Comparison of ENCODE assay signal across 11 cellular contexts in the genomic region with DNA sequence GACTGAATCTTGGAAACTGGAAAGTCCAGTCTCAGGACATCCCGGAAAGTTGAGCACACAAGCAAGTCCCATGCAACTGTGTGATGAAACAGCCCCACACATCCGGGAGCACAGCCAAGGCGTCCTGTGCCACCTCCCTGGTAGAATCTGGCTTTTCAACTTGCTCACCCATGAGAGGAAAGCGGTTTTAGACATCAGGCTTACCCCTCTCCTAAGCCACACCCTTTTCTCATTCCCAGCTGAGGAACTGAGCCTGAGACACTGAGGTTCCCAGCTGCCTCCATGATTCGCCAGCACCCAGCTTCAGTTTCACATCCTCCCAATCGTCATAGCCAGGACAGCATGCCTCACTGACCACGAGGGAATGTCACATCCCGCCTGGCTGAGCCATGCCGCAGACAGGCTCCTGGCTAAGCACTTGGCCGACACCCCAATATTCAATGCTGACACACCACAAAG.
DNase-seq lines count a peak whose midpoint lies in the region; ATAC-seq, FAIRE-seq and TF ChIP-seq lines count a peak whose summit lies in the region.
"Had no signal": no experiment of that assay in that cellular context is flagged by ENCODE, and none has a peak within 500 bp of the region (broad histone marks: within the 10 kb centered on the region; RNA-seq: fewer than 3 reads in every experiment).

No MANE protein-coding gene starts in this region.

- intact Hi-C loops in heart right ventricle (cut with DNase I): loop anchor here in 3 of 10 donors (10.0 kb wide), 3 partner anchors 59 to 399 kb away; a partner anchor contains a TSS

- H3K36me3 ChIP-seq in adipocyte (ENCODE audit: control insufficient read depth, insufficient read depth, low read length, severe bottlenecking) (no peaks in the 10 kb centered on the region), heart right ventricle (peaks cover 0 to 8% (median 0%) of the 10 kb centered on the region in 9 donors), skeletal muscle tissue (ENCODE audit: control insufficient read depth in 3 of 3, insufficient read depth in 3 of 3, low read length in 3 of 3) (no peaks in the 10 kb centered on the region), small intestine (ENCODE audit: control insufficient read depth in 2 of 2, insufficient read depth in 2 of 2, low read length in 2 of 2) (no peaks in the 10 kb centered on the region)

- H3K9me3 ChIP-seq in adipocyte (ENCODE audit: control insufficient read depth, low read length) (no peaks in the 10 kb centered on the region), heart right ventricle (no peaks in the 10 kb centered on the region), skeletal muscle tissue (ENCODE audit: control insufficient read depth in 3 of 3, low read length in 3 of 3) (no peaks in the 10 kb centered on the region), small intestine (ENCODE audit: control insufficient read depth, low read depth) (no peaks in the 10 kb centered on the region)

- ATAC-seq in heart right ventricle (peak; percentile 77 to 91 (median 84)), HG02571 (IDR thresholded peaks at IDR 0.05; ENCODE audit: unreplicated experiment) (no peak)

- H3K9ac ChIP-seq in adipocyte (ENCODE audit: low read length) (no peak overlapping the region), skeletal muscle tissue (ENCODE audit: low read depth in 1 of 3, low read length in 3 of 3) (peak overlapping the region in 2 of 3 donors; percentile 21 to 35)

- H3K27ac ChIP-seq in heart right ventricle: peak overlapping the region in 6 of 10 donors; percentile 9 to 80 (median 23)
- peak overlapping the region; percentile 83 for H3K27ac ChIP-seq in skeletal muscle tissue (ENCODE audit: low read depth, low read length)
- no peak overlapping the region for H3K27ac ChIP-seq in small intestine (ENCODE audit: low read depth in 1 of 2, low read length in 1 of 2)

- no peak for FAIRE-seq in small intestine (lab: Jason Lieb, UNC)

- no peaks in the 10 kb centered on the region for H3K27me3 ChIP-seq in adipocyte (replicated peaks; ENCODE audit: control insufficient read depth, insufficient read depth, low read length)
- H3K27me3 ChIP-seq in heart right ventricle: no peaks in the 10 kb centered on the region
- H3K27me3 ChIP-seq in skeletal muscle tissue (ENCODE audit: control insufficient read depth in 3 of 3, insufficient read depth in 3 of 3, low read length in 3 of 3): no peaks in the 10 kb centered on the region
- H3K27me3 ChIP-seq in small intestine (ENCODE audit: control insufficient read depth in 2 of 2, insufficient read depth in 2 of 2, low read length in 2 of 2): no peaks in the 10 kb centered on the region

- no peak for TF ChIP-seq CTCF in heart right ventricle (IDR thresholded peaks at IDR 0.05)

- 59 to 72% methylated on average over 10 of the region's 10 CpGs for WGBS in heart right ventricle, 2 donors
- WGBS in small intestine, 3 donors: 67 to 74% (median 69%) methylated on average over 10 of the region's 10 CpGs

- H3K4me1 ChIP-seq in adipocyte (ENCODE audit: control insufficient read depth, insufficient read depth, low read length) (peaks cover 31% of the 10 kb centered on the region), heart right ventricle (peaks cover 0 to 28% (median 3%) of the 10 kb centered on the region in 9 donors), skeletal muscle tissue (ENCODE audit: control insufficient read depth in 3 of 3, insufficient read depth in 3 of 3, low read length in 3 of 3) (peaks cover 24 to 29% (median 24%) of the 10 kb centered on the region in 3 donors), small intestine (ENCODE audit: control insufficient read depth in 2 of 2, insufficient read depth in 1 of 2, low read depth in 1 of 2, low read length in 1 of 2) (no peaks in the 10 kb centered on the region)

- DNase-seq in HCEC 1CT (peak; percentile 85), adipocyte (ENCODE audit: low read depth) (no peak), heart right ventricle (peak; percentile 46 to 60), small intestine (no peak), activated gamma-delta T cell (lab: John Stamatoyannopoulos, UW) (no peak)
- no peak for DNase-seq in NK-92 treated with Interleukin-12 subunit alpha and Interleukin-12 subunit beta, amount 100 ng/mL, for 24 hours (lab: John Stamatoyannopoulos, UW)
- DNase-seq: mesendoderm; NCI-H146; stimulated activated naive CD4-positive, alpha-beta T cell treated with Interleukin-2 at 50 U/mL for 16 hours had no signal

- H3K4me3 ChIP-seq in adipocyte (ENCODE audit: low read length): peak overlapping the region; percentile 28
- H3K4me3 ChIP-seq in heart right ventricle: no peak overlapping the region
- peak overlapping the region; percentile 3 to 43 (median 24) for H3K4me3 ChIP-seq in skeletal muscle tissue (ENCODE audit: low read length in 3 of 3)
- no peak overlapping the region for H3K4me3 ChIP-seq in small intestine (ENCODE audit: low read depth in 1 of 2, low read length in 2 of 2)

Comparison
In these comparisons a context has a peak if more than half of its experiments do, and no peak if none do; other contexts are left out.
1. DNase-seq: peak in HCEC 1CT (single experiment) and heart right ventricle (2 of 2); none in adipocyte (single experiment), small intestine (single experiment), activated gamma-delta T cell (single experiment) and NK-92 treated with Interleukin-12 subunit alpha and Interleukin-12 subunit beta, amount 100 ng/mL, for 24 hours (single experiment).
2. H3K4me3 ChIP-seq: peak in adipocyte (single experiment) and skeletal muscle tissue (3 of 3); none in heart right ventricle (0 of 10) and small intestine (0 of 2).
3. H3K27ac ChIP-seq: peak in heart right ventricle (6 of 10) and skeletal muscle tissue (single experiment); none in small intestine (0 of 2).